ENCODE assay signal across 23 cellular contexts in genomic region chr4:64756016-64756415, GRCh38.
DNase-seq lines count a peak whose midpoint lies in the region; ATAC-seq, FAIRE-seq and TF ChIP-seq lines count a peak whose summit lies in the region.
"Had no signal": no experiment of that assay in that cellular context is flagged by ENCODE, and none has a peak within 500 bp of the region (broad histone marks: within the 10 kb centered on the region; RNA-seq: fewer than 3 reads in every experiment).

No MANE protein-coding gene starts in this region.

- H3K27me3 ChIP-seq in keratinocyte (ENCODE audit: control insufficient read depth, extremely low read depth, insufficient read depth, low read length), result no peaks in the 10 kb centered on the region
- H3K27me3 ChIP-seq: gastroesophageal sphincter, pancreas, SJCRH30 had no signal

- no peaks in the 10 kb centered on the region for H3K9me3 ChIP-seq in keratinocyte (ENCODE audit: control insufficient read depth, low read depth, low read length)
- H3K9me3 ChIP-seq: gastroesophageal sphincter, pancreas, SJCRH30 had no signal

- peak overlapping the region; percentile 17 for H2AFZ ChIP-seq in keratinocyte (ENCODE audit: control insufficient read depth, low read length)

- no peaks in the 10 kb centered on the region for H3K4me1 ChIP-seq in keratinocyte (ENCODE audit: control insufficient read depth, extremely low read depth, insufficient read depth, low read length)
- H3K4me1 ChIP-seq: gastroesophageal sphincter, pancreas, SJCRH30 had no signal

- H3K4me3 ChIP-seq in AG10803 (ENCODE audit: low read length), result no peak overlapping the region
- no peak overlapping the region for H3K4me3 ChIP-seq in astrocyte of the spinal cord (ENCODE audit: low read depth, low read length)
- H3K4me3 ChIP-seq in keratinocyte (ENCODE audit: control insufficient read depth in 2 of 3, extremely low read depth in 1 of 3, insufficient read depth in 2 of 3, low read depth in 1 of 3, low read length in 3 of 3), result no peak overlapping the region
- H3K4me3 ChIP-seq: coronary artery, gastroesophageal sphincter, pancreas, SJCRH30 had no signal

- no peak for FAIRE-seq in keratinocyte (lab: Jason Lieb, UNC)
- FAIRE-seq: pancreas had no signal

- TF ChIP-seq CTCF in AG10803 (conservative IDR thresholded peaks at IDR 0.05; ENCODE audit: low read length) (no peak), astrocyte of the spinal cord (IDR thresholded peaks at IDR 0.05; ENCODE audit: low read depth, low read length) (no peak), keratinocyte (optimal IDR thresholded peaks at IDR 0.05 in 1 of 3, IDR thresholded peaks at IDR 0.05 in 1 of 3, conservative IDR thresholded peaks at IDR 0.05 in 1 of 3; ENCODE audit: extremely low read depth in 1 of 3, insufficient read depth in 2 of 3, low read length in 3 of 3) (no peak)

- H3K79me2 ChIP-seq in keratinocyte (ENCODE audit: control insufficient read depth, insufficient read depth, low read length), result no peaks in the 10 kb centered on the region

- H3K9me1 ChIP-seq in keratinocyte (ENCODE audit: control insufficient read depth, extremely low read depth, insufficient read depth, low read length), result no peaks in the 10 kb centered on the region

- in situ Hi-C loops in astrocyte of the spinal cord (cut with HindIII; ENCODE audit: low sequenced_read_pairs) (no loop called here), ACHN (cut with HindIII; ENCODE audit: low pct_ligation_motif_present, low pct_unique_long_range_greater_than_20kb, low sequenced_read_pairs) (no loop called here)

- ATAC-seq in GM19467 (IDR thresholded peaks at IDR 0.05; ENCODE audit: unreplicated experiment), result no peak
- ATAC-seq: gastroesophageal sphincter; naive thymus-derived CD8-positive, alpha-beta T cell; pancreas; sciatic nerve; stimulated activated naive CD8-positive, alpha-beta T cell treated with anti-CD3 and anti-CD28 coated beads, Interleukin-15, Interleukin-2, amounts not matched to agents 100 U/mL and 50 U/mL, for 24 hours had no signal

- H3K27ac ChIP-seq in keratinocyte (ENCODE audit: control insufficient read depth, insufficient read depth, low read length), result no peak overlapping the region
- H3K27ac ChIP-seq: coronary artery, gastroesophageal sphincter, pancreas, SJCRH30 had no signal

- H3K36me3 ChIP-seq in keratinocyte (ENCODE audit: control insufficient read depth in 2 of 2, extremely low read depth in 1 of 2, insufficient read depth in 2 of 2, low read length in 2 of 2), result no peaks in the 10 kb centered on the region
- H3K36me3 ChIP-seq: gastroesophageal sphincter, pancreas, SJCRH30 had no signal

- no peak overlapping the region for H3K9ac ChIP-seq in keratinocyte (ENCODE audit: control insufficient read depth, extremely low read depth, insufficient read depth, low read length)

- H4K20me1 ChIP-seq in keratinocyte (ENCODE audit: control insufficient read depth, extremely low read depth, insufficient read depth, low read length), result no peaks in the 10 kb centered on the region

- no peak overlapping the region for H3K4me2 ChIP-seq in keratinocyte (ENCODE audit: control insufficient read depth, extremely low read depth, insufficient read depth, low read depth, low read length)

- dilution Hi-C loops in keratinocyte (cut with MboI; ENCODE audit: extremely low pct_ligation_motif_present, low sequenced_read_pairs), result no loop called here

- DNase-seq in AG10803 (ENCODE audit: low read depth), result peak; percentile 17
- peak; percentile 73 for DNase-seq in M059J (ENCODE audit: low read depth)
- DNase-seq in astrocyte of the spinal cord (ENCODE audit: low read depth, low spot score), result peak; percentile 66
- DNase-seq in keratinocyte (ENCODE audit: low read depth, low spot score), result peak; percentile 9
- DNase-seq in effector CD4-positive, alpha-beta T cell, result no peak
- DNase-seq in COLO668 (lab: John Stamatoyannopoulos, UW; ENCODE audit: unreplicated experiment), result no peak
- no peak for DNase-seq in ACHN
- DNase-seq: activated CD4-positive, alpha-beta memory T cell treated with anti-CD3 and anti-CD28 coated beads, Interleukin-2, amount 10 ng/mL, durations not matched to agents 7 days and 5 days; activated CD4-positive, CD25-positive, alpha-beta regulatory T cell; activated naive CD4-positive, alpha-beta T cell treated with anti-CD3 and anti-CD28 coated beads for 36 hours; CD4-positive, alpha-beta memory T cell; DND-41; naive thymus-derived CD8-positive, alpha-beta T cell; NCI-H2171 treated with DMSO at 0.1 percent for 48 hours; NCI-H748 treated with DMSO at 0.1 percent for 48 hours; OCI-M1; pancreas; SJCRH30; stimulated activated naive CD8-positive, alpha-beta T cell treated with anti-CD3 and anti-CD28 coated beads, Interleukin-15, Interleukin-2, amounts not matched to agents 100 U/mL and 50 U/mL, for 24 hours had no signal

Comparison
In these comparisons a context has a peak if more than half of its experiments do, and no peak if none do; other contexts are left out.
1. DNase-seq: peak in AG10803 (single experiment), M059J (single experiment), astrocyte of the spinal cord (single experiment) and keratinocyte (single experiment); none in effector CD4-positive, alpha-beta T cell (single experiment), COLO668 (single experiment) and ACHN (single experiment).